ENCODE assay signal across 2 cellular contexts in the genomic region with DNA sequence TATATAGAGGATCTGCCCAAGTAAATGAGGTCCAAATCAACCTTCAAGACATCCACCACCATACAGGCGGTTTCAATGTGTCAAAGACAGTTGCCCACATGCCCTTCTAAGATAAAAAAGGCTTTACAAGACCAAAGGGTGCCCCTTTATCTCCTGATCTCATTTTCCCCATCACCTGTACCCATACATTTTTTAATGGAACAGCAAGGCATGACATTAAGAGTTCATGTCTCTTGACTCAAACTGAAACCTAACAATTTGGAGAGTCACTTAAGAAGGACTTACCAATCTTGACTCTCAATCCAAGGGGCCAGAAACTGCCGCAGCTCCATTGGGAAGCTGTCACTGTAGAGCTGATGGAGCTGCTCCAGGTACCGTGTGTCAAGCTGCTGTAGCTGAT.
TF ChIP-seq lines count a peak whose summit lies in the region.

No MANE protein-coding gene starts in this region.

TF ChIP-seq in H1, 55 proteins besides CTCF, POLR2A, EP300 and RAD21:
- no peak for TF ChIP-seq PHF8 (conservative IDR thresholded peaks at IDR 0.05; ENCODE audit: low read depth, low read length)
- TF ChIP-seq SIN3A (conservative IDR thresholded peaks at IDR 0.05 in 1 of 2, IDR thresholded peaks at IDR 0.05 in 1 of 2; ENCODE audit: low read depth in 1 of 2, low read length in 2 of 2): no peak
- TF ChIP-seq CHD2 (IDR thresholded peaks at IDR 0.05; ENCODE audit: low read length): no peak
- TF ChIP-seq HDAC2 (IDR thresholded peaks at IDR 0.05; ENCODE audit: borderline replicate concordance in 1 of 2, low read depth in 2 of 2, low read length in 2 of 2): no peak
- no peak for TF ChIP-seq HDAC6 (IDR thresholded peaks at IDR 0.05; ENCODE audit: low read depth, low read length)
- no peak for TF ChIP-seq KDM4A (IDR thresholded peaks at IDR 0.05; ENCODE audit: low read depth, low read length, severe bottlenecking)
- no peak for TF ChIP-seq GTF2F1 (IDR thresholded peaks at IDR 0.05; ENCODE audit: borderline replicate concordance, low read depth, low read length)
- TF ChIP-seq JUND (IDR thresholded peaks at IDR 0.05; ENCODE audit: low read length): no peak
- TF ChIP-seq NRF1 (IDR thresholded peaks at IDR 0.05; ENCODE audit: low read depth, low read length): no peak
- TF ChIP-seq KDM5A (IDR thresholded peaks at IDR 0.05; ENCODE audit: low read length): no peak
- TF ChIP-seq SP2 (IDR thresholded peaks at IDR 0.05; ENCODE audit: low read length): no peak
- no peak for TF ChIP-seq CREB1 (IDR thresholded peaks at IDR 0.05)
- no peak for TF ChIP-seq POU5F1 (IDR thresholded peaks at IDR 0.05; ENCODE audit: low read depth, low read length)
- TF ChIP-seq MAFK (IDR thresholded peaks at IDR 0.05; ENCODE audit: low read depth, low read length): no peak
- TF ChIP-seq CBX8 (IDR thresholded peaks at IDR 0.05; ENCODE audit: borderline replicate concordance, low read depth, low read length): no peak
- TF ChIP-seq CEBPB (IDR thresholded peaks at IDR 0.05; ENCODE audit: low read depth, low read length): no peak
- TF ChIP-seq TAF7 (optimal IDR thresholded peaks at IDR 0.05; ENCODE audit: borderline replicate concordance, low read depth, low read length): no peak
TF ChIP-seq in H1: peak in this region for 0.

TF ChIP-seq in GM23338, 12 proteins besides CTCF, POLR2A, EP300 and RAD21:
- no peak for TF ChIP-seq STAT1 (IDR thresholded peaks at IDR 0.05; ENCODE audit: unreplicated experiment)
- TF ChIP-seq POLR2AphosphoS5 (IDR thresholded peaks at IDR 0.05; ENCODE audit: low read depth): no peak
- TF ChIP-seq ZNF114 (CRISPR knock-in tag; IDR thresholded peaks at IDR 0.05): no peak
- TF ChIP-seq, protein P1, sequence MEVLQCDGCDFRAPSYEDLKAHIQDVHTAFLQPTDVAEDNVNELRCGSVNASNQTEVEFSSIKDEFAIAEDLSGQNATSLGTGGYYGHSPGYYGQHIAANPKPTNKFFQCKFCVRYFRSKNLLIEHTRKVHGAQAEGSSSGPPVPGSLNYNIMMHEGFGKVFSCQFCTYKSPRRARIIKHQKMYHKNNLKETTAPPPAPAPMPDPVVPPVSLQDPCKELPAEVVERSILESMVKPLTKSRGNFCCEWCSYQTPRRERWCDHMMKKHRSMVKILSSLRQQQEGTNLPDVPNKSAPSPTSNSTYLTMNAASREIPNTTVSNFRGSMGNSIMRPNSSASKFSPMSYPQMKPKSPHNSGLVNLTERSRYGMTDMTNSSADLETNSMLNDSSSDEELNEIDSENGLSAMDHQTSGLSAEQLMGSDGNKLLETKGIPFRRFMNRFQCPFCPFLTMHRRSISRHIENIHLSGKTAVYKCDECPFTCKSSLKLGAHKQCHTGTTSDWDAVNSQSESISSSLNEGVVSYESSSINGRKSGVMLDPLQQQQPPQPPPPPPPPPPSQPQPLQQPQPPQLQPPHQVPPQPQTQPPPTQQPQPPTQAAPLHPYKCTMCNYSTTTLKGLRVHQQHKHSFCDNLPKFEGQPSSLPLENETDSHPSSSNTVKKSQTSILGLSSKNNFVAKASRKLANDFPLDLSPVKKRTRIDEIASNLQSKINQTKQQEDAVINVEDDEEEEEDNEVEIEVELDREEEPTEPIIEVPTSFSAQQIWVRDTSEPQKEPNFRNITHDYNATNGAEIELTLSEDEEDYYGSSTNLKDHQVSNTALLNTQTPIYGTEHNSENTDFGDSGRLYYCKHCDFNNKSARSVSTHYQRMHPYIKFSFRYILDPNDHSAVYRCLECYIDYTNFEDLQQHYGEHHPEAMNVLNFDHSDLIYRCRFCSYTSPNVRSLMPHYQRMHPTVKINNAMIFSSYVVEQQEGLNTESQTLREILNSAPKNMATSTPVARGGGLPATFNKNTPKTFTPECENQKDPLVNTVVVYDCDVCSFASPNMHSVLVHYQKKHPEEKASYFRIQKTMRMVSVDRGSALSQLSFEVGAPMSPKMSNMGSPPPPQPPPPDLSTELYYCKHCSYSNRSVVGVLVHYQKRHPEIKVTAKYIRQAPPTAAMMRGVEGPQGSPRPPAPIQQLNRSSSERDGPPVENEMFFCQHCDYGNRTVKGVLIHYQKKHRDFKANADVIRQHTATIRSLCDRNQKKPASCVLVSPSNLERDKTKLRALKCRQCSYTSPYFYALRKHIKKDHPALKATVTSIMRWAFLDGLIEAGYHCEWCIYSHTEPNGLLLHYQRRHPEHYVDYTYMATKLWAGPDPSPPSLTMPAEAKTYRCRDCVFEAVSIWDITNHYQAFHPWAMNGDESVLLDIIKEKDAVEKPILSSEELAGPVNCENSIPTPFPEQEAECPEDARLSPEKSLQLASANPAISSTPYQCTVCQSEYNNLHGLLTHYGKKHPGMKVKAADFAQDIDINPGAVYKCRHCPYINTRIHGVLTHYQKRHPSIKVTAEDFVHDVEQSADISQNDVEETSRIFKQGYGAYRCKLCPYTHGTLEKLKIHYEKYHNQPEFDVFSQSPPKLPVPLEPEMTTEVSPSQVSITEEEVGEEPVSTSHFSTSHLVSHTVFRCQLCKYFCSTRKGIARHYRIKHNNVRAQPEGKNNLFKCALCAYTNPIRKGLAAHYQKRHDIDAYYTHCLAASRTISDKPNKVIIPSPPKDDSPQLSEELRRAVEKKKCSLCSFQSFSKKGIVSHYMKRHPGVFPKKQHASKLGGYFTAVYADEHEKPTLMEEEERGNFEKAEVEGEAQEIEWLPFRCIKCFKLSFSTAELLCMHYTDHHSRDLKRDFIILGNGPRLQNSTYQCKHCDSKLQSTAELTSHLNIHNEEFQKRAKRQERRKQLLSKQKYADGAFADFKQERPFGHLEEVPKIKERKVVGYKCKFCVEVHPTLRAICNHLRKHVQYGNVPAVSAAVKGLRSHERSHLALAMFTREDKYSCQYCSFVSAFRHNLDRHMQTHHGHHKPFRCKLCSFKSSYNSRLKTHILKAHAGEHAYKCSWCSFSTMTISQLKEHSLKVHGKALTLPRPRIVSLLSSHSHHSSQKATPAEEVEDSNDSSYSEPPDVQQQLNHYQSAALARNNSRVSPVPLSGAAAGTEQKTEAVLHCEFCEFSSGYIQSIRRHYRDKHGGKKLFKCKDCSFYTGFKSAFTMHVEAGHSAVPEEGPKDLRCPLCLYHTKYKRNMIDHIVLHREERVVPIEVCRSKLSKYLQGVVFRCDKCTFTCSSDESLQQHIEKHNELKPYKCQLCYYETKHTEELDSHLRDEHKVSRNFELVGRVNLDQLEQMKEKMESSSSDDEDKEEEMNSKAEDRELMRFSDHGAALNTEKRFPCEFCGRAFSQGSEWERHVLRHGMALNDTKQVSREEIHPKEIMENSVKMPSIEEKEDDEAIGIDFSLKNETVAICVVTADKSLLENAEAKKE (CRISPR knock-in tag; IDR thresholded peaks at IDR 0.05): no peak
- no peak for TF ChIP-seq ZNF331 (CRISPR knock-in tag; IDR thresholded peaks at IDR 0.05; ENCODE audit: low read depth)
- TF ChIP-seq, protein P2, sequence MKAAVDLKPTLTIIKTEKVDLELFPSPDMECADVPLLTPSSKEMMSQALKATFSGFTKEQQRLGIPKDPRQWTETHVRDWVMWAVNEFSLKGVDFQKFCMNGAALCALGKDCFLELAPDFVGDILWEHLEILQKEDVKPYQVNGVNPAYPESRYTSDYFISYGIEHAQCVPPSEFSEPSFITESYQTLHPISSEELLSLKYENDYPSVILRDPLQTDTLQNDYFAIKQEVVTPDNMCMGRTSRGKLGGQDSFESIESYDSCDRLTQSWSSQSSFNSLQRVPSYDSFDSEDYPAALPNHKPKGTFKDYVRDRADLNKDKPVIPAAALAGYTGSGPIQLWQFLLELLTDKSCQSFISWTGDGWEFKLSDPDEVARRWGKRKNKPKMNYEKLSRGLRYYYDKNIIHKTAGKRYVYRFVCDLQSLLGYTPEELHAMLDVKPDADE (IDR thresholded peaks at IDR 0.05): no peak
- TF ChIP-seq EZH2 (IDR thresholded peaks at IDR 0.05; ENCODE audit: low read depth, unreplicated experiment): no peak
- TF ChIP-seq EZH2phosphoT487 (IDR thresholded peaks at IDR 0.05; ENCODE audit: unreplicated experiment): no peak
- no peak for TF ChIP-seq NANOG (IDR thresholded peaks at IDR 0.05; ENCODE audit: borderline replicate concordance)
